Comparison of ENCODE assay signal across 8 cellular contexts in the genomic region with DNA sequence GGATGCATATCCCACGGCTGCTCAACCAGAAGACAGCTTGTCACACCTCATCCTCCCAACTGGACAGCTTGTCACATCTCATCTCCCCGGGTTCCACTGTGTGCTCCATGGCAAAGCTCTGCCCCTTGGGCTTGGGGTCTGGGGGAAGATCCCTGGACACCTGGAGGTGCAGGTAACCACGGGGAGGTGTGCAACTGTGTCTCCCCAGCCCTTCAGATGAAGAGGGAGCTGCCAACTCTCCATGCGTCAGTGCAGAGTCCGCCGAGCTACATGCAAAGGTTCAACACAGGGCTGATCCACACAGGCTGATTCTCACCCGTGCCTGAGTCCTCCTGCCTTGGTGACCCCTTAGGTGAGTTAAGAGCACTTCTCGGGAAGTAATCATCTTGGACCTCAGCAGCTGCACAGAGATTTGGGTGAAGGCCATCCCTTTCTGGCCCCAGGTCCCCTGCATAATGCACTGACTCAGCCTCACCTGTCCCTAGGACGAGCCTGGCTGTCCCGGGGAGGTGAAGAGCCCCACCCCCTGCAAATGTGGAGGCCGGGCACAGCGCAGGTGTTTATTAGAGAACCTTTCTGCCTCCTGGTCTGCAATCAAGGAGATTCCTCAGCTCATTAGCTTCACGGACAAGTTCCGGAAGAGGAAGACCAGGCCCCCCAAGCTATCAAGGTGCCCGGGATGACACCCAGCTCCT.
"Had no signal": no experiment of that assay in that cellular context is flagged by ENCODE, and none has a peak within 500 bp of the region (broad histone marks: within the 10 kb centered on the region; RNA-seq: fewer than 3 reads in every experiment).

No MANE protein-coding gene starts in this region.

- H3K27ac ChIP-seq: adrenal gland, cardiac muscle cell, ovary had no signal

- H3K27me3 ChIP-seq: adrenal gland, cardiac muscle cell, ovary, upper lobe of left lung had no signal

- H3K9me3 ChIP-seq: adrenal gland, ovary, upper lobe of left lung had no signal

- H3K4me3 ChIP-seq: adrenal gland, cardiac muscle cell, ovary had no signal

- H3K36me3 ChIP-seq: adrenal gland, cardiac muscle cell, ovary, upper lobe of left lung had no signal

- H3K4me1 ChIP-seq: adrenal gland had no signal

- DNase-seq: activated CD4-positive, alpha-beta T cell treated with anti-CD3 and anti-CD28 coated beads, Interleukin-2, amount 50 U/mL, for 1 hour; activated CD8-positive, alpha-beta memory T cell treated with anti-CD3 and anti-CD28 coated beads for 24 hours; activated naive CD4-positive, alpha-beta T cell treated with anti-CD3 and anti-CD28 coated beads, Interleukin-2, amount 10 ng/mL, durations not matched to agents 7 days and 5 days; adrenal gland; midbrain; upper lobe of left lung had no signal
